In genomic region chr12:88753707-88754106, GRCh38 we compare ENCODE assay signal across 21 cellular contexts.
"Had no signal": no experiment of that assay in that cellular context is flagged by ENCODE, and none has a peak within 500 bp of the region (broad histone marks: within the 10 kb centered on the region; RNA-seq: fewer than 3 reads in every experiment).

No MANE protein-coding gene starts in this region.

- H3K4me1 ChIP-seq: SJCRH30 had no signal

- H3K4me3 ChIP-seq: SJCRH30 had no signal

- H3K9me3 ChIP-seq: SJCRH30 had no signal

- ATAC-seq: activated CD8-positive, alpha-beta T cell treated with anti-CD3 and anti-CD28 coated beads, Interleukin-2, amount 10 ng/mL, durations not matched to agents 7 days and 5 days; WTC11 had no signal

- H3K36me3 ChIP-seq: SJCRH30 had no signal

- H3K27me3 ChIP-seq: SJCRH30 had no signal

- DNase-seq: activated CD4-positive, alpha-beta T cell treated with anti-CD3 and anti-CD28 coated beads for 48 hours; activated CD4-positive, alpha-beta T cell treated with anti-CD3 and anti-CD28 coated beads, Interleukin-2, amount 50 U/mL, for 4 hours; activated CD4-positive, CD25-positive, alpha-beta regulatory T cell treated with anti-CD3 and anti-CD28 coated beads, Interleukin-2, amount 50 U/mL, for 72 hours; activated CD8-positive, alpha-beta memory T cell treated with anti-CD3 and anti-CD28 coated beads, Interleukin-2, amount 50 U/mL, for 48 hours; activated CD8-positive, alpha-beta T cell treated with anti-CD3 and anti-CD28 coated beads, Interleukin-2, amount 10 ng/mL, durations not matched to agents 7 days and 5 days; activated effector memory CD4-positive, alpha-beta T cell treated with Interleukin-2 at 50 U/mL for 16 hours; activated naive CD4-positive, alpha-beta T cell; activated T-cell treated with anti-CD3 and anti-CD28 coated beads, Interleukin-2, amount 50 U/mL, for 1 hour; aorta; central memory CD4-positive, alpha-beta T cell; KG1; NCI-H1048; NCI-H1930; NCI-H2107; NCI-H2171 treated with DMSO at 0.1 percent for 48 hours; NCI-H345; NCI-H510A; NCI-H526 treated with DMSO at 0.1 percent for 48 hours; NCI-H82; SJCRH30 had no signal

- H3K27ac ChIP-seq: SJCRH30 had no signal
